ENCODE assay signal across 9 cellular contexts in the genomic region with DNA sequence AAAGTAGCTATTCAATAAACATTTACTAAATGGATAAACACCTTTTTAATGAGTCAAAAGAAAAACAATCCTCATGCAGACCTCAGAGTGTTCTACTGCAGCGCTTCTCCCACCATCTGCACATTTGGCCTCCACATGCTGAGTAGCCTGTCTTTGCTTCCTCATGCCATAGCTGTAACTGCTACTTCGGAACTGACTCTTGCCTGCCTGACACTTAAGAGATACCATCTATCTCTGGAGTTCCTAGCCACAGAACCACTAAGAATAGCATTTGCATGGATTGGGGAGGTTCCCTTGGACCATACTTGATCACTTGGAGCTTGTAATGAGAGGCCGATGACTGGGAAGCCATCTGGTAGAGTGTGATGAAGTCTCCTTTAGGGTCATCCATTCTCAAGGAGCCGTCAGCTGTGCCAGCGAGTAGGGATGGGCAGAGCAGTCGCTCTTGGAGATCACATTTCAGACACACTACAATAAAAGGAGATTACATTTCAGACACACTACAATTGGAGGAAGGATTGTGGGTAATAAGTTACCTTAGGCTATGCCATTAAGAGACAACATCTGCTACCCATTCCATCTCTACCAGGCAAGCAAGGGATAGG. TPM values are rescaled to one million over a fixed set of nuclear protein-coding genes. Genes with fewer than 3 reads are reported as not detected.
DNase-seq lines count a peak whose midpoint lies in the region; TF ChIP-seq lines count a peak whose summit lies in the region.
"Had no signal": no experiment of that assay in that cellular context is flagged by ENCODE, and none has a peak within 500 bp of the region (broad histone marks: within the 10 kb centered on the region; RNA-seq: fewer than 3 reads in every experiment).

No MANE protein-coding gene starts in this region.

- H3K9me3 ChIP-seq in smooth muscle cell (replicated peaks; ENCODE audit: low read depth): no peaks in the 10 kb centered on the region

- H3K4me3 ChIP-seq in smooth muscle cell: no peak overlapping the region

- H3K27ac ChIP-seq in epithelial cell of prostate (peak overlapping the region; percentile 35), smooth muscle cell (ENCODE audit: low read depth) (peak overlapping the region; percentile 76)

- no peaks in the 10 kb centered on the region for H4K20me1 ChIP-seq in smooth muscle cell (ENCODE audit: low read depth)

- WGBS in smooth muscle cell (ENCODE audit: low lambda C conversion rate): 62% methylated on average over 6 of the region's 6 CpGs

- H3K27me3 ChIP-seq in smooth muscle cell (ENCODE audit: low read depth): no peaks in the 10 kb centered on the region

- no peaks in the 10 kb centered on the region for H3K79me2 ChIP-seq in smooth muscle cell (ENCODE audit: low read depth)

- no peak overlapping the region for H2AFZ ChIP-seq in smooth muscle cell (ENCODE audit: low read depth)

- DNase-seq in EH (ENCODE audit: low read depth) (peak; percentile 96), NCI-H187 treated with DMSO at 0.1 percent for 48 hours (lab: John Stamatoyannopoulos, UW) (peak; percentile 19), epithelial cell of prostate (ENCODE audit: low read depth, low spot score) (no peak), smooth muscle cell (lab: John Stamatoyannopoulos, UW; ENCODE audit: unreplicated experiment) (no peak), foreskin melanocyte (no peak), DMS79 treated with DMSO at 0.1 percent for 48 hours (lab: John Stamatoyannopoulos, UW) (no peak), NCI-H446 (lab: John Stamatoyannopoulos, UW) (no peak), iPS-NIHi7 (ENCODE audit: extremely low spot score) (no peak)
- DNase-seq: NCI-H526 treated with DMSO at 0.1 percent for 48 hours had no signal

- no peaks in the 10 kb centered on the region for H3K36me3 ChIP-seq in smooth muscle cell (ENCODE audit: low read depth)

- H3K4me2 ChIP-seq in smooth muscle cell: peak overlapping the region; percentile 16

- peaks cover 35% of the 10 kb centered on the region for H3F3A ChIP-seq in smooth muscle cell (ENCODE audit: low read depth)

- H3K9ac ChIP-seq in smooth muscle cell (ENCODE audit: low read depth): no peak overlapping the region

- TF ChIP-seq CTCF in smooth muscle cell (IDR thresholded peaks at IDR 0.05; ENCODE audit: borderline replicate concordance, insufficient read depth, poor library complexity, severe bottlenecking): no peak

- peaks cover 7% of the 10 kb centered on the region for H3K4me1 ChIP-seq in smooth muscle cell (ENCODE audit: low read depth)

RNA-seq across cellular contexts. Expression of a gene that starts 21.7 kb away (rescaled TPM):
- 11.7 and 17.8 TPM in 2 replicates for total RNA-seq in smooth muscle cell
- polyA plus RNA-seq in smooth muscle cell: 32.9 and 41.3 TPM in 2 replicates

RNA-seq across cellular contexts. Expression of a gene that starts 22.5 kb away (rescaled TPM):
- 123 and 139 TPM in 2 replicates for total RNA-seq in smooth muscle cell
- 109 and 190 TPM in 2 replicates for polyA plus RNA-seq in smooth muscle cell

RNA-seq across cellular contexts. Expression of a gene that starts 46.5 kb away (rescaled TPM):
- 19.1 and 19.2 TPM in 2 replicates for total RNA-seq in smooth muscle cell
- polyA plus RNA-seq in smooth muscle cell: 30.4 and 35.2 TPM in 2 replicates

RNA-seq across cellular contexts. Expression of a gene that starts 46.7 kb away (rescaled TPM):
- total RNA-seq in smooth muscle cell: 83.4 and 104 TPM in 2 replicates
- 138 and 170 TPM in 2 replicates for polyA plus RNA-seq in smooth muscle cell

RNA-seq across cellular contexts. Expression of a gene that starts 50.2 kb away (rescaled TPM):
- 0.09 and 0.27 TPM in 2 replicates for total RNA-seq in smooth muscle cell
- polyA plus RNA-seq in smooth muscle cell: 0.57 TPM in 1 of 2 replicates, not detected in the other

Comparison
In these comparisons a context has a peak if more than half of its experiments do, and no peak if none do; other contexts are left out.
1. DNase-seq: peak in EH (single experiment) and NCI-H187 treated with DMSO at 0.1 percent for 48 hours (single experiment); none in epithelial cell of prostate (single experiment), smooth muscle cell (single experiment), foreskin melanocyte (single experiment), DMS79 treated with DMSO at 0.1 percent for 48 hours (single experiment), NCI-H446 (0 of 2) and iPS-NIHi7 (single experiment).